9 cellular contexts compared by ENCODE assay signal in genomic region chr11:61297741-61298140, GRCh38. TPM values are rescaled to one million over a fixed set of nuclear protein-coding genes. Genes with fewer than 3 reads are reported as not detected.
A peak's percentile ranks its signal among the peaks of the same experiment; 100 is the strongest.
DNase-seq lines count a peak whose midpoint lies in the region; FAIRE-seq and TF ChIP-seq lines count a peak whose summit lies in the region.
"Had no signal": no experiment of that assay in that cellular context is flagged by ENCODE, and none has a peak within 500 bp of the region (broad histone marks: within the 10 kb centered on the region; RNA-seq: fewer than 3 reads in every experiment).

No MANE protein-coding gene starts in this region.

- no peaks in the 10 kb centered on the region for H4K20me1 ChIP-seq in MM.1S (ENCODE audit: insufficient read depth, low read length)

- no peak overlapping the region for H3K23ac ChIP-seq in mesendoderm (ENCODE audit: low read length)

- no peaks in the 10 kb centered on the region for H3K9me2 ChIP-seq in MM.1S (replicated peaks; ENCODE audit: insufficient read depth, low read length)

- peak; percentile 88 for DNase-seq in AG09309 (ENCODE audit: low read depth)
- DNase-seq in HS-5 (ENCODE audit: low read depth): peak; percentile 58
- DNase-seq in bronchial epithelial cell (ENCODE audit: low read depth): peak; percentile 94
- no peak for DNase-seq in mesendoderm
- no peak for DNase-seq in activated CD4-positive, CD25-positive, alpha-beta regulatory T cell (lab: John Stamatoyannopoulos, UW)
- no peak for DNase-seq in activated gamma-delta T cell (lab: John Stamatoyannopoulos, UW)
- DNase-seq in MM.1S: no peak
- no peak for DNase-seq in DMS53 treated with DMSO at 0.1 percent for 48 hours (lab: John Stamatoyannopoulos, UW; ENCODE audit: unreplicated experiment)

- H2AFZ ChIP-seq in MM.1S (ENCODE audit: low read length): no peak overlapping the region

- no peak overlapping the region for H4K8ac ChIP-seq in mesendoderm (ENCODE audit: low read depth, low read length)

- no peak overlapping the region for H3K18ac ChIP-seq in mesendoderm (ENCODE audit: low read length)

- no peaks in the 10 kb centered on the region for H3K27me3 ChIP-seq in bronchial epithelial cell (ENCODE audit: control insufficient read depth, insufficient read depth, low read length)
- no peaks in the 10 kb centered on the region for H3K27me3 ChIP-seq in mesendoderm (ENCODE audit: insufficient read depth, low read length, poor library complexity)
- peaks cover 10% of the 10 kb centered on the region for H3K27me3 ChIP-seq in MM.1S (replicated peaks; ENCODE audit: insufficient read depth, low read length)

- H3K4me1 ChIP-seq in mesendoderm (ENCODE audit: control insufficient read depth, low read depth, low read length): peaks cover 3% of the 10 kb centered on the region
- H3K4me1 ChIP-seq in MM.1S (ENCODE audit: low read length): no peaks in the 10 kb centered on the region

- no peak overlapping the region for H4K5ac ChIP-seq in mesendoderm (ENCODE audit: low read length)

- no peak overlapping the region for H3K4me2 ChIP-seq in mesendoderm (ENCODE audit: low read length)
- H3K4me2 ChIP-seq in MM.1S (ENCODE audit: low read depth, low read length): no peak overlapping the region

- no peak overlapping the region for H3K4ac ChIP-seq in mesendoderm (ENCODE audit: low read depth, low read length)

- H3K4me3 ChIP-seq in AG09309 (ENCODE audit: control insufficient read depth, low read depth, low read length): no peak overlapping the region
- H3K4me3 ChIP-seq in bronchial epithelial cell (ENCODE audit: low read depth, low read length): no peak overlapping the region
- no peak overlapping the region for H3K4me3 ChIP-seq in mesendoderm (ENCODE audit: low read length)
- H3K4me3 ChIP-seq in MM.1S (ENCODE audit: low read length): no peak overlapping the region

- no peaks in the 10 kb centered on the region for H3K9me3 ChIP-seq in MM.1S (replicated peaks; ENCODE audit: insufficient read depth, low read length)

- no peak overlapping the region for H2AK5ac ChIP-seq in mesendoderm (ENCODE audit: low read length)

- no peak for FAIRE-seq in bronchial epithelial cell (lab: Jason Lieb, UNC)
- FAIRE-seq: GM18507 had no signal

- peaks cover 17% of the 10 kb centered on the region for H3K36me3 ChIP-seq in bronchial epithelial cell (ENCODE audit: control insufficient read depth, insufficient read depth, low read length)
- H3K36me3 ChIP-seq in mesendoderm (ENCODE audit: control insufficient read depth, insufficient read depth, low read length): peaks cover 21% of the 10 kb centered on the region
- H3K36me3 ChIP-seq in MM.1S (replicated peaks; ENCODE audit: insufficient read depth, low read length): peaks cover 8% of the 10 kb centered on the region; the same call in 1 of the 2 replicates

- no peaks in the 10 kb centered on the region for H3K79me2 ChIP-seq in mesendoderm (ENCODE audit: control insufficient read depth, insufficient read depth, low read length)
- H3K79me2 ChIP-seq in MM.1S (ENCODE audit: low read length): no peaks in the 10 kb centered on the region

- no peak for TF ChIP-seq CTCF in AG09309 (IDR thresholded peaks at IDR 0.05; ENCODE audit: control insufficient read depth, insufficient read depth, low read depth, low read length, missing control alignments)
- no peak for TF ChIP-seq CTCF in bronchial epithelial cell (IDR thresholded peaks at IDR 0.05; ENCODE audit: insufficient read depth, low read length, severe bottlenecking)
- TF ChIP-seq CTCF in MM.1S (IDR thresholded peaks at IDR 0.05; ENCODE audit: low read length): no peak

- no peak overlapping the region for H2BK15ac ChIP-seq in mesendoderm (replicated peaks; ENCODE audit: low read depth)

- no peak overlapping the region for H2BK5ac ChIP-seq in mesendoderm (ENCODE audit: low read length)

- WGBS in mesendoderm (ENCODE audit: extremely low coverage, insufficient coverage, low lambda C conversion rate): no CpG with 5 or more reads among the region's 5 CpGs

- H2BK120ac ChIP-seq in mesendoderm (ENCODE audit: low read depth, low read length): no peak overlapping the region

- peak overlapping the region; percentile 23 for H3K27ac ChIP-seq in mesendoderm (ENCODE audit: low read depth, low read length)
- H3K27ac ChIP-seq in MM.1S (ENCODE audit: low read length): no peak overlapping the region

- H3K9ac ChIP-seq in mesendoderm (ENCODE audit: low read length) (no peak overlapping the region), MM.1S (ENCODE audit: low read length) (no peak overlapping the region)

- no peaks in the 10 kb centered on the region for H3K79me1 ChIP-seq in mesendoderm (ENCODE audit: low read length)

- H3F3A ChIP-seq in MM.1S (ENCODE audit: insufficient read depth, low read length): no peaks in the 10 kb centered on the region; the same call in 1 of the 2 replicates

- no peak overlapping the region for H3K56ac ChIP-seq in mesendoderm (ENCODE audit: low read length)

RNA-seq across cellular contexts. Expression of gene VWCE, which starts 2.6 kb away (rescaled TPM):
- 0.26 TPM in 2 replicates for total RNA-seq in bronchial epithelial cell
- 7.1 TPM for polyA plus RNA-seq in mesendoderm (2013, experiment 1 of 2)
- polyA plus RNA-seq in mesendoderm (2013, experiment 2 of 2): 6.7 TPM

RNA-seq across cellular contexts. Expression of gene DDB1, which starts 35.2 kb away (rescaled TPM):
- 154 and 228 TPM in 2 replicates for total RNA-seq in bronchial epithelial cell
- polyA plus RNA-seq in mesendoderm (2013, experiment 1 of 2): 111 TPM
- 111 TPM for polyA plus RNA-seq in mesendoderm (2013, experiment 2 of 2)

RNA-seq across cellular contexts. Expression of gene TKFC, which starts 35.3 kb away (rescaled TPM):
- total RNA-seq in bronchial epithelial cell: 22.3 and 22.9 TPM in 2 replicates
- polyA plus RNA-seq in mesendoderm (2013, experiment 1 of 2): 17.3 TPM
- 16.9 TPM for polyA plus RNA-seq in mesendoderm (2013, experiment 2 of 2)

RNA-seq across cellular contexts. Expression of gene PGA5, which starts 56.8 kb away (rescaled TPM):
- not detected in 2 replicates for total RNA-seq in bronchial epithelial cell
- 0.31 TPM for polyA plus RNA-seq in mesendoderm (2013, experiment 1 of 2)
- 0.31 TPM for polyA plus RNA-seq in mesendoderm (2013, experiment 2 of 2)

Comparison
In these comparisons a context has a peak if more than half of its experiments do, and no peak if none do; other contexts are left out.
1. DNase-seq: peak in AG09309 (single experiment), HS-5 (single experiment) and bronchial epithelial cell (single experiment); none in mesendoderm (single experiment), activated CD4-positive, CD25-positive, alpha-beta regulatory T cell (0 of 4), activated gamma-delta T cell (single experiment), MM.1S (single experiment) and DMS53 treated with DMSO at 0.1 percent for 48 hours (single experiment).